ENCODE assay signal across 13 cellular contexts in the genomic region with DNA sequence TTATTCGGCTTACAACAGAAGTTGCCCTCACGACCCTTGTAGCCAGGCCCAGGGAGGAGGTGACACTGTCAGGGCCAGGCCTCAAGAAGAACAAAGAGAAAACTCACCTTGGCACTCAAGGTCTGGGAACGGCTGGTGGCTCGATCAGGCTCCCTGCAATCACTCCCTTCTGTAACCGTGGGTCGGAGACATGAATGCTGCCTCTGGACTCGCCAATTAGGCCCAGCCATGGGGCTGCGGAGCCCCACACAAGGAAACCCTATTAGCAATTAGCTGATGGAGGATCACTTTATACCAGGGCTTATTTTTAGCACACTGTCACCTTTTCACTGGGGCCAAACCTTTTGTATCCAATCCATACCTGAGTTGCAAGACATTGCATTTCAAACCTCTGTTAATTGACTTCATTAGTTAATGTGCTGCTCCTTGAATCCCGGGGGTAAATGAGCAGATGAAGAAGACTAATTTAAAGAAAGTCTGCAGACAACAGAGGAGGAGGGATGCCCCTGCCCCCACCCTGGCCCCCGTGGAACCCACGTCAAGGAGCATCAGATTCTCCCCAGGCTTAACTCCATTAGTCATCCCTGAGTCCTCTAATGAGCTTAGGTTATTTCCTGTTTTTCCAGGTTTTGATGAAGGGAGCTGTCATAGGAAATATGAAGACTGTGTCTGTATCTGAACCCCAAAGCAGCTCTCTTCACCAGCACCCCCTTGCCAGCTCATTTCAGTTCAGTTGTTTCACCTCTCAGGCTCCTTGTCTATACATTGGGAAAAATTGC.
A peak's percentile ranks its signal among the peaks of the same experiment; 100 is the strongest.
DNase-seq lines count a peak whose midpoint lies in the region; ATAC-seq and TF ChIP-seq lines count a peak whose summit lies in the region.
"Had no signal": no experiment of that assay in that cellular context is flagged by ENCODE, and none has a peak within 500 bp of the region (broad histone marks: within the 10 kb centered on the region; RNA-seq: fewer than 3 reads in every experiment).

No MANE protein-coding gene starts in this region.

- H4K20me1 ChIP-seq in IMR-90 (ENCODE audit: insufficient read depth, low read length): no peaks in the 10 kb centered on the region

- peak overlapping the region; percentile 73 for H2AFZ ChIP-seq in IMR-90 (replicated peaks; ENCODE audit: low read length, poor library complexity)

- H3K27ac ChIP-seq in IMR-90 (ENCODE audit: insufficient read depth, low read length): peak overlapping the region; percentile 95
- H3K27ac ChIP-seq: skin epidermis had no signal

- H2BK20ac ChIP-seq in IMR-90 (ENCODE audit: low read depth, low read length): peak overlapping the region; percentile 100

- intact Hi-C loops in IMR-90 (cut with micrococcal nuclease): no loop called here

- peak; percentile 9; the same call in 1 of the 2 replicates for TF ChIP-seq RAD21 in IMR-90 (IDR thresholded peaks at IDR 0.05; ENCODE audit: low read length)

- H2BK15ac ChIP-seq in IMR-90 (ENCODE audit: low read depth, low read length): peak overlapping the region; percentile 97

- H2AK9ac ChIP-seq in IMR-90 (replicated peaks; ENCODE audit: low read depth, low read length, poor library complexity): peak overlapping the region; percentile 77

- no peaks in the 10 kb centered on the region for H3K27me3 ChIP-seq in IMR-90 (ENCODE audit: control insufficient read depth, insufficient read depth, low read length)

- H3K14ac ChIP-seq in IMR-90 (replicated peaks; ENCODE audit: low read depth, low read length): peak overlapping the region; percentile 99

- ATAC-seq in IMR-90 (ENCODE audit: low read depth): peak; percentile 18; the same call in 1 of the 2 replicates

- dilution Hi-C loops in IMR-90 (cut with HindIII; ENCODE audit: low sequenced_read_pairs, unreplicated experiment): no loop called here

- peak overlapping the region; percentile 99 for H3K18ac ChIP-seq in IMR-90 (ENCODE audit: low read depth, low read length)

- BruUV-seq in IMR-90 (replicated peaks; lab: Mats Ljungman, UMichigan): no TSS peak

- H3K4me3 ChIP-seq in AG04449 (ENCODE audit: low read depth, low read length) (no peak overlapping the region), IMR-90 (ENCODE audit: insufficient read depth, low read depth, low read length) (no peak overlapping the region), cardiac fibroblast (replicated peaks in 1 of 2; ENCODE audit: low read depth in 2 of 2, low read length in 2 of 2) (no peak overlapping the region)
- H3K4me3 ChIP-seq: skin epidermis had no signal

- in situ Hi-C loops in IMR-90 (cut with MboI; ENCODE audit: low sequenced_read_pairs): no loop called here

- CTCF ChIA-PET in AG04449 (lab: Yijun Ruan, JAX) (interaction anchor here (1.0 to 1.6 kb wide), 2 partner anchors 60 to 386 kb away, joined by 4 read pairs; no protein-coding TSS in a partner anchor), IMR-90 (lab: Yijun Ruan, JAX) (interaction anchor here (0.6 kb wide), 1 partner anchor 148 kb away, joined by 7 read pairs; no protein-coding TSS in a partner anchor)

- H3K4me1 ChIP-seq in IMR-90 (ENCODE audit: control insufficient read depth, insufficient read depth, low read length): peaks cover 39% of the 10 kb centered on the region

- H2BK120ac ChIP-seq in IMR-90 (ENCODE audit: low read depth, low read length): peak overlapping the region; percentile 99

- H2AK5ac ChIP-seq in IMR-90 (ENCODE audit: low read depth, low read length): peak overlapping the region; percentile 99

- H3K4ac ChIP-seq in IMR-90 (ENCODE audit: low read depth, low read length): peak overlapping the region; percentile 99

- H3K36me3 ChIP-seq in IMR-90 (ENCODE audit: control insufficient read depth, insufficient read depth, low read length): no peaks in the 10 kb centered on the region

- H2BK5ac ChIP-seq in IMR-90 (ENCODE audit: low read depth, low read length, poor library complexity, severe bottlenecking): peak overlapping the region; percentile 99

- no peaks in the 10 kb centered on the region for H3K9me3 ChIP-seq in IMR-90 (ENCODE audit: control insufficient read depth, insufficient read depth, low read length)

- peak overlapping the region; percentile 100 for H3K23ac ChIP-seq in IMR-90 (ENCODE audit: low read depth, low read length)

- peak overlapping the region; percentile 99 for H4K91ac ChIP-seq in IMR-90 (ENCODE audit: insufficient read depth, low read depth, low read length)

- H3K9ac ChIP-seq in IMR-90 (ENCODE audit: low read depth, low read length): peak overlapping the region; percentile 37; the same call in 1 of the 2 replicates

- no peak for TF ChIP-seq POLR2A in IMR-90 (IDR thresholded peaks at IDR 0.05; ENCODE audit: low read depth, low read length)

- DNase-seq in AG04449 (ENCODE audit: low read depth, low spot score): peak; percentile 65
- peak; percentile 87 for DNase-seq in IMR-90
- peak; percentile 47 to 79 for DNase-seq in cardiac fibroblast (ENCODE audit: low read depth in 2 of 2)
- DNase-seq in left kidney (ENCODE audit: low read depth, low spot score): peak; percentile 44
- no peak for DNase-seq in Kasumi-1 (lab: John Stamatoyannopoulos, UW)
- DNase-seq in NCI-H510A treated with DMSO at 0.1 percent for 48 hours (lab: John Stamatoyannopoulos, UW): no peak
- no peak for DNase-seq in MV-4-11 (lab: John Stamatoyannopoulos, UW)
- no peak for DNase-seq in NCI-H187 (lab: John Stamatoyannopoulos, UW)
- DNase-seq: AML-193, naive B cell, SHP77 treated with DMSO at 0.1 percent for 48 hours, trophoblast cell had no signal

- peak overlapping the region; percentile 99 for H4K5ac ChIP-seq in IMR-90 (ENCODE audit: low read depth, low read length)

- no peak for TF ChIP-seq CTCF in AG04449 (IDR thresholded peaks at IDR 0.05; ENCODE audit: insufficient read depth, low read length, missing control alignments)
- no peak for TF ChIP-seq CTCF in IMR-90 (conservative IDR thresholded peaks at IDR 0.05; ENCODE audit: low read depth, low read length)
- TF ChIP-seq CTCF in cardiac fibroblast (IDR thresholded peaks at IDR 0.05; ENCODE audit: low read depth, low read length): no peak

- POLR2A ChIA-PET in AG04449 (lab: Yijun Ruan, JAX): interaction anchor here (0.9 to 1.0 kb wide), 3 partner anchors 8 to 61 kb away, joined by 3 read pairs; no protein-coding TSS in a partner anchor
- POLR2A ChIA-PET in IMR-90 (lab: Charles Lee; ENCODE audit: unreplicated experiment): no interaction called here

- H3K9me1 ChIP-seq in IMR-90 (ENCODE audit: insufficient read depth, low read length): peaks cover 28% of the 10 kb centered on the region

- H3K56ac ChIP-seq in IMR-90 (ENCODE audit: extremely low read depth, insufficient read depth, low read length): peak overlapping the region; percentile 88

- H3K79me1 ChIP-seq in IMR-90 (ENCODE audit: low read depth in 1 of 2, low read length in 2 of 2): peaks cover 0 to 17% of the 10 kb centered on the region in 2 experiments; a peak in 2 of 4 replicates

- H3K4me2 ChIP-seq in IMR-90 (ENCODE audit: low read depth, low read length): no peak overlapping the region

- 66% methylated on average over 4 of the region's 11 CpGs; no CpG with 5 or more reads in 1 of the 2 experiments for WGBS in IMR-90 (ENCODE audit: extremely low coverage in 2 of 2, insufficient read length in 1 of 2), 2 experiments

- H4K8ac ChIP-seq in IMR-90 (ENCODE audit: low read depth in 2 of 2, low read length in 2 of 2): peak overlapping the region; percentile 99

TF ChIP-seq in IMR-90, 13 proteins besides CTCF, POLR2A, EP300 and RAD21:
- TF ChIP-seq FOS (IDR thresholded peaks at IDR 0.05; ENCODE audit: low read depth, low read length) (peak; percentile 58), NFE2L2 (IDR thresholded peaks at IDR 0.05; ENCODE audit: low read depth, low read length) (no peak), MXI1 (IDR thresholded peaks at IDR 0.05; ENCODE audit: borderline replicate concordance, low read depth, low read length) (no peak), BHLHE40 (IDR thresholded peaks at IDR 0.05; ENCODE audit: low read depth, low read length) (no peak), MAFK (IDR thresholded peaks at IDR 0.05; ENCODE audit: low read depth, low read length) (no peak), RCOR1 (IDR thresholded peaks at IDR 0.05; ENCODE audit: insufficient replicate concordance, low read length) (no peak), SMC3 (IDR thresholded peaks at IDR 0.05; ENCODE audit: low read depth, low read length) (no peak), CEBPB (IDR thresholded peaks at IDR 0.05; ENCODE audit: low read depth, low read length) (no peak), MAZ (IDR thresholded peaks at IDR 0.05; ENCODE audit: borderline replicate concordance, low read depth, low read length) (peak; percentile 86)

Comparison
In these comparisons a context has a peak if more than half of its experiments do, and no peak if none do; other contexts are left out.
1. DNase-seq: peak in AG04449 (single experiment), IMR-90 (single experiment), cardiac fibroblast (2 of 2) and left kidney (single experiment); none in Kasumi-1 (0 of 2), NCI-H510A treated with DMSO at 0.1 percent for 48 hours (single experiment), MV-4-11 (single experiment) and NCI-H187 (0 of 2).